ENCODE assay signal across 8 cellular contexts in the genomic region with DNA sequence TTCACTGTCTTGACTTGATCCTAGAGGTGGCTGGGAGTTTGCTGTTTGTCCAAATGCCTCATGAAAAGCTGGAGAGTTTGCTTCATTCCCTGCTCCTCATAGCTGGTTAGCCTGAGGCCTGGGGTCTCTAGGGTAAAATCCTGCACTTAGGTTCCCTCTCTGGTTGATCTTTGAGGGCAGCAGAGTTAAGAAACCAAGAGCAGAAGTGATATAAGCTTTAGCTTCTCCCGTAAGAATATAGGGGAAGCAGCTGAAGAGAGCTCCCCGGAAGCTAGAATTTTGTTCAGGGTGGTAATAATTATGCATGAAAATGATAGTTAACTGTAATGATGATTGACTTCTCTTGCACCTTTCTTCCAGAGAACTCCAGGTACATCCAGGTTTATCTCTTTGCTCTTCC. TPM values are rescaled to one million over a fixed set of nuclear protein-coding genes. Genes with fewer than 3 reads are reported as not detected.
A peak's percentile ranks its signal among the peaks of the same experiment; 100 is the strongest.
DNase-seq lines count a peak whose midpoint lies in the region; ATAC-seq, FAIRE-seq and TF ChIP-seq lines count a peak whose summit lies in the region.

No MANE protein-coding gene starts in this region.

- peaks cover 41% of the 10 kb centered on the region for H3K36me3 ChIP-seq in HUES64 (ENCODE audit: insufficient read depth, low read length)
- H3K36me3 ChIP-seq in GM12878 (ENCODE audit: control insufficient read depth in 2 of 2, insufficient read depth in 2 of 2, low read length in 1 of 2), result peaks cover 0 to 3% of the 10 kb centered on the region in 2 experiments; a peak in 2 of 4 replicates

- peak overlapping the region; percentile 69 for H3K4me2 ChIP-seq in GM12878 (ENCODE audit: control insufficient read depth, insufficient read depth)

- H3K4me3 ChIP-seq in HUES64 (ENCODE audit: low read length), result peak overlapping the region; percentile 59
- H3K4me3 ChIP-seq in GM12878, result peak overlapping the region; percentile 90

- intact Hi-C loops in GM12878 (cut with micrococcal nuclease; ENCODE audit: unreplicated experiment), result loop anchor here (5.0 kb wide), 2 partner anchors 162 to 203 kb away; partner anchors contain the start of genes BRD8, ETF1 and KIF20A

- RAD21 ChIA-PET in GM12878 (lab: Charles Lee; ENCODE audit: unreplicated experiment), result interaction anchor here (0.6 to 1.7 kb wide), 4 partner anchors 10 to 127 kb away, joined by 3 to 17 read pairs (median 4); partner anchors contain the start of genes CDC23 and KDM3B

- TF ChIP-seq POLR2A in GM12878 (IDR thresholded peaks at IDR 0.05; ENCODE audit: low read depth, low read length), result no peak

- peaks cover 25% of the 10 kb centered on the region for H3K4me1 Mint-ChIP-seq in memory B cell

- BruUV-seq in GM12878 (replicated peaks; lab: Mats Ljungman, UMichigan), result no TSS peak

- TF ChIP-seq CTCF in 22Rv1 (IDR thresholded peaks at IDR 0.05), result no peak
- TF ChIP-seq CTCF in GM12878 (IDR thresholded peaks at IDR 0.05 in 2 of 3, conservative IDR thresholded peaks at IDR 0.05 in 1 of 3; ENCODE audit: control insufficient read depth in 2 of 3, extremely low read depth in 1 of 3, insufficient read depth in 1 of 3, low read depth in 3 of 3, low read length in 3 of 3), result no peak

- H3K27me3 ChIP-seq in HUES64 (ENCODE audit: insufficient read depth, low read length) (no peaks in the 10 kb centered on the region), GM12878 (replicated peaks in 1 of 2; ENCODE audit: control insufficient read depth in 2 of 2, insufficient read depth in 2 of 2, low read length in 1 of 2) (no peaks in the 10 kb centered on the region)

- SMC1A ChIA-PET in GM12878 (lab: Charles Lee; ENCODE audit: uncharacterized antibody, unreplicated experiment), result interaction anchor here (0.6 to 6.1 kb wide), 6 partner anchors 9 to 162 kb away, joined by 3 to 102 read pairs (median 4); partner anchors contain the start of gene KDM3B

- WGBS in HUES64, result 75% methylated on average over 2 of the region's 2 CpGs
- WGBS in GM12878 (ENCODE audit: insufficient coverage, insufficient replicate concordance, low lambda C conversion rate, missing lambda C conversion rate), result 33% methylated on average over 2 of the region's 2 CpGs

- TF ChIP-seq EP300 in GM12878 (IDR thresholded peaks at IDR 0.05; ENCODE audit: borderline replicate concordance in 1 of 2, control insufficient read depth in 1 of 2, low read depth in 2 of 2, low read length in 2 of 2), result no peak

- H3K79me2 ChIP-seq in GM12878 (ENCODE audit: control insufficient read depth, insufficient read depth, low read length), result peaks cover 35% of the 10 kb centered on the region

- CTCF ChIA-PET in GM12878 (lab: Yijun Ruan, JAX), result interaction anchor here (0.6 to 9.1 kb wide), 8 partner anchors 13 to 275 kb away, joined by 3 to 266 read pairs (median 3); partner anchors contain the start of gene KDM3B

- in situ Hi-C loops in GM12878 (cut with MboI), result no loop called here

- H3K9me3 ChIP-seq in HUES64 (ENCODE audit: insufficient read depth, low read depth, low read length), result no peaks in the 10 kb centered on the region
- H3K9me3 ChIP-seq in GM12878 (replicated peaks; ENCODE audit: control insufficient read depth, insufficient read depth, low read length), result no peaks in the 10 kb centered on the region

- peak overlapping the region; percentile 96 for H3K4me3 Mint-ChIP-seq in memory B cell

- no peak for DNase-seq in GM12878 (ENCODE audit: low read depth, low spot score)
- DNase-seq in memory B cell (ENCODE audit: low spot score in 2 of 2), result no peak
- no peak for DNase-seq in AG08395 (ENCODE audit: low spot score)

- H3K27me3 Mint-ChIP-seq in memory B cell, result no peaks in the 10 kb centered on the region

- TF ChIP-seq RAD21 in GM12878 (IDR thresholded peaks at IDR 0.05; ENCODE audit: insufficient read depth, low read depth, low read length), result no peak

- no peak overlapping the region for H2AFZ ChIP-seq in GM12878 (ENCODE audit: control insufficient read depth, low read depth, low read length)

- ATAC-seq in GM12878, result no peak
- ATAC-seq in memory B cell (ENCODE audit: low read depth), result no peak
- ATAC-seq in GM19463 (IDR thresholded peaks at IDR 0.05; ENCODE audit: unreplicated experiment), result no peak
- no peak for ATAC-seq in HG02973 (IDR thresholded peaks at IDR 0.05; ENCODE audit: unreplicated experiment)
- ATAC-seq in HG03432 (IDR thresholded peaks at IDR 0.05; ENCODE audit: unreplicated experiment), result no peak

- POLR2A ChIA-PET in GM12878 (lab: Charles Lee), result interaction anchor here (0.7 to 10.1 kb wide), 5 partner anchors 8 to 69 kb away, joined by 3 to 143 read pairs (median 6); partner anchors contain the start of genes CDC25C and KDM3B

- no peaks in the 10 kb centered on the region for H3K9me3 Mint-ChIP-seq in memory B cell

- FAIRE-seq in GM12878 (lab: Jason Lieb, UNC), result no peak

- H3K9ac ChIP-seq in HUES64 (ENCODE audit: low read depth, low read length) (peak overlapping the region; percentile 93), GM12878 (ENCODE audit: control insufficient read depth, insufficient read depth, low read length) (peak overlapping the region; percentile 82)

- H3K27ac Mint-ChIP-seq in memory B cell, result peak overlapping the region; percentile 100

- peaks cover 11% of the 10 kb centered on the region for H3K4me1 ChIP-seq in HUES64 (ENCODE audit: insufficient read depth, low read length)
- no peaks in the 10 kb centered on the region for H3K4me1 ChIP-seq in GM12878 (ENCODE audit: control insufficient read depth, insufficient read depth, low read length)

- H4K20me1 ChIP-seq in GM12878 (ENCODE audit: control insufficient read depth, insufficient read depth), result 0 out of 2 replicates have a peak, but pooled peaks cover 3% of the 10 kb centered on the region

- H3K36me3 Mint-ChIP-seq in memory B cell, result peaks cover 9% of the 10 kb centered on the region

- peak overlapping the region; percentile 81; the same call in 1 of the 2 replicates for H3K27ac ChIP-seq in 22Rv1
- H3K27ac ChIP-seq in HUES64 (ENCODE audit: low read depth, low read length), result peak overlapping the region; percentile 97
- H3K27ac ChIP-seq in GM12878 (ENCODE audit: control insufficient read depth, insufficient read depth), result peak overlapping the region; percentile 96

RNA-seq across cellular contexts. Expression of gene FAM53C, which starts 1.4 kb away (rescaled TPM):
- 37.5 TPM for polyA plus RNA-seq in HUES64 (2013, experiment 1 of 2)
- 38.6 TPM for polyA plus RNA-seq in HUES64 (2013, experiment 2 of 2)
- 26.9 and 29.4 TPM in 2 replicates for total RNA-seq in GM12878 (2013; cell fraction: nucleolus; rRNA removed)
- total RNA-seq in GM12878 (2014; rRNA removed) (25.6 and 29.4 TPM in 2 replicates), GM12878 (2014; rRNA removed; fragmentation: Illumina TruSeq; extraction: Trizol) (16.8 and 17.6 TPM in 2 replicates), GM12878 (2021) (27.9 and 31.3 TPM in 2 replicates)
- 22.9 TPM for polyA plus RNA-seq in GM12878 (2011; ENCODE audit: low read depth)
- polyA plus RNA-seq in GM12878 (2011; rRNA removed) (21.8 and 29.3 TPM in 2 replicates), GM12878 (2014; fragmentation: Illumina TruSeq; extraction: Trizol) (20.1 and 22.5 TPM in 2 replicates), GM12878 (2014; fragmentation: Nextera tagmentation; extraction: Ambion mirVana) (1 to 10 TPM; 8.0 to 8.8 TPM), GM12878 (2014; rRNA removed) (21.3 and 22.0 TPM in 2 replicates), GM12878 (2016; fragmentation: Nextera tagmentation; extraction: Ambion mirVana) (10 to 100 TPM; 29.3 to 30.8 TPM)
- polyA plus RNA-seq in GM12878 (2011; cell fraction: cytosol; rRNA removed), result 25.3 and 31.6 TPM in 2 replicates
- 32.4 and 38.4 TPM in 2 replicates for polyA plus RNA-seq in GM12878 (2011; cell fraction: nucleus; rRNA removed)
- 23.5 and 28.3 TPM in 2 replicates for polyA plus RNA-seq in GM12878 (2012)
- polyA minus RNA-seq in GM12878 (2011; rRNA and poly(A)+ RNA removed), result 33.6 and 37.1 TPM in 2 replicates
- 10.2 and 15.2 TPM in 2 replicates for polyA minus RNA-seq in GM12878 (2011; cell fraction: cytosol; rRNA and poly(A)+ RNA removed)
- 16.6 and 21.1 TPM in 2 replicates for polyA minus RNA-seq in GM12878 (2011; cell fraction: nucleus; rRNA and poly(A)+ RNA removed)

RNA-seq across cellular contexts. Expression of gene CDC25C, which starts 7.9 kb away (rescaled TPM):
- polyA plus RNA-seq in HUES64 (2013, experiment 1 of 2), result 19.5 TPM
- polyA plus RNA-seq in HUES64 (2013, experiment 2 of 2), result 22.8 TPM
- total RNA-seq in GM12878 (2013; cell fraction: nucleolus; rRNA removed), result 20.1 and 22.2 TPM in 2 replicates
- 12.2 and 14.4 TPM in 2 replicates for total RNA-seq in GM12878 (2014; rRNA removed)
- total RNA-seq in GM12878 (2014; rRNA removed; fragmentation: Illumina TruSeq; extraction: Trizol), result 15.1 and 15.4 TPM in 2 replicates
- 9.2 and 10.2 TPM in 2 replicates for total RNA-seq in GM12878 (2021)
- 5.7 TPM for polyA plus RNA-seq in GM12878 (2011; ENCODE audit: low read depth)
- polyA plus RNA-seq in GM12878 (2011; rRNA removed), result 30.7 and 38.9 TPM in 2 replicates
- 18.7 and 21.1 TPM in 2 replicates for polyA plus RNA-seq in GM12878 (2011; cell fraction: cytosol; rRNA removed)
- polyA plus RNA-seq in GM12878 (2011; cell fraction: nucleus; rRNA removed), result 19.3 and 20.4 TPM in 2 replicates
- 4.4 and 8.1 TPM in 2 replicates for polyA plus RNA-seq in GM12878 (2012)
- polyA plus RNA-seq in GM12878 (2014; fragmentation: Illumina TruSeq; extraction: Trizol), result 15.9 and 21.4 TPM in 2 replicates
- 10 to 100 TPM; 14.0 to 14.3 TPM for polyA plus RNA-seq in GM12878 (2014; fragmentation: Nextera tagmentation; extraction: Ambion mirVana)
- 11.4 and 11.6 TPM in 2 replicates for polyA plus RNA-seq in GM12878 (2014; rRNA removed)
- 10 to 100 TPM; 15.5 to 15.9 TPM for polyA plus RNA-seq in GM12878 (2016; fragmentation: Nextera tagmentation; extraction: Ambion mirVana)
- 21.7 and 22.5 TPM in 2 replicates for polyA minus RNA-seq in GM12878 (2011; rRNA and poly(A)+ RNA removed)
- polyA minus RNA-seq in GM12878 (2011; cell fraction: cytosol; rRNA and poly(A)+ RNA removed), result 7.2 and 8.8 TPM in 2 replicates
- polyA minus RNA-seq in GM12878 (2011; cell fraction: nucleus; rRNA and poly(A)+ RNA removed), result 11.6 and 13.6 TPM in 2 replicates

RNA-seq across cellular contexts. Expression of gene KDM3B, which starts 13.0 kb away (rescaled TPM):
- 44.0 TPM for polyA plus RNA-seq in HUES64 (2013, experiment 1 of 2)
- 48.5 TPM for polyA plus RNA-seq in HUES64 (2013, experiment 2 of 2)
- total RNA-seq in GM12878 (2013; cell fraction: nucleolus; rRNA removed), result 82.4 and 90.1 TPM in 2 replicates
- total RNA-seq in GM12878 (2014; rRNA removed), result 30.3 and 32.0 TPM in 2 replicates
- 30.5 and 30.9 TPM in 2 replicates for total RNA-seq in GM12878 (2014; rRNA removed; fragmentation: Illumina TruSeq; extraction: Trizol)
- 41.0 and 43.1 TPM in 2 replicates for total RNA-seq in GM12878 (2021)
- polyA plus RNA-seq in GM12878 (2011; ENCODE audit: low read depth), result 24.3 TPM
- polyA plus RNA-seq in GM12878 (2011; rRNA removed), result 31.3 and 35.0 TPM in 2 replicates
- 16.1 and 20.2 TPM in 2 replicates for polyA plus RNA-seq in GM12878 (2011; cell fraction: cytosol; rRNA removed)
- 32.7 and 33.7 TPM in 2 replicates for polyA plus RNA-seq in GM12878 (2011; cell fraction: nucleus; rRNA removed)
- polyA plus RNA-seq in GM12878 (2012), result 24.3 and 27.3 TPM in 2 replicates
- polyA plus RNA-seq in GM12878 (2014; fragmentation: Illumina TruSeq; extraction: Trizol), result 45.7 and 52.5 TPM in 2 replicates
- 1 to 10 TPM; 8.5 to 9.6 TPM for polyA plus RNA-seq in GM12878 (2014; fragmentation: Nextera tagmentation; extraction: Ambion mirVana)
- 26.7 and 27.7 TPM in 2 replicates for polyA plus RNA-seq in GM12878 (2014; rRNA removed)
- polyA plus RNA-seq in GM12878 (2016; fragmentation: Nextera tagmentation; extraction: Ambion mirVana), result 10 to 100 TPM; 13.9 to 14.8 TPM
- polyA minus RNA-seq in GM12878 (2011; rRNA and poly(A)+ RNA removed), result 50.0 and 67.0 TPM in 2 replicates
- 20.2 and 25.3 TPM in 2 replicates for polyA minus RNA-seq in GM12878 (2011; cell fraction: cytosol; rRNA and poly(A)+ RNA removed)
- polyA minus RNA-seq in GM12878 (2011; cell fraction: nucleus; rRNA and poly(A)+ RNA removed), result 18.3 and 29.3 TPM in 2 replicates
